Comparison of ENCODE assay signal across 15 cellular contexts in the genomic region with DNA sequence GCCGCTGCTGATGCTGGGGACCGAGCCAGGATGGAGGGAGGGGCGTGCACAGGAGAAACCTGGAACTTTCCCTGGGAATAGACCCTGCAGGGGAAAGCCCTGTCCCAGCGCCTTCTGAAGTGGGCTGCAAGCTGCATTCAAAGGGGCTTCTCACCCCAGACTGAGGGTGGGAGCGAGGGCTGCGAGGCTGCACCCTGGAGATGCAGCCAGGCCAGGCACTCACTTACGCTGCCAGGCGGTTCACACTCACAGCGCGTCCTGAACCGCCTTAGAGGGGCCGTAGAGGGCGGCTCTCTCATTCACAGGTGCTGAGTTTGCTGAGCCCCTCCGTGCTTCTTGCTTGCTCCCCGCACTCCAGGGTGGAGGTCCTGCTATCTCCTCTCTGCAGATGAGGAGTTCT.
DNase-seq lines count a peak whose midpoint lies in the region; ATAC-seq, FAIRE-seq and TF ChIP-seq lines count a peak whose summit lies in the region.
"Had no signal": no experiment of that assay in that cellular context is flagged by ENCODE, and none has a peak within 500 bp of the region (broad histone marks: within the 10 kb centered on the region; RNA-seq: fewer than 3 reads in every experiment).

No MANE protein-coding gene starts in this region.

- H3K4me3 Mint-ChIP-seq in brain, result peak overlapping the region in 1 of 5 experiments; percentile 45
- H3K4me3 Mint-ChIP-seq: CD14-positive monocyte; CD4-positive, alpha-beta memory T cell; HFFc6 had no signal

- H3K27ac ChIP-seq in heart right ventricle, result no peak overlapping the region
- H3K27ac ChIP-seq in kidney (ENCODE audit: low read depth in 2 of 2, low read length in 2 of 2), result no peak overlapping the region
- H3K27ac ChIP-seq: BLaER1 had no signal

- H3K4me1 Mint-ChIP-seq in brain, result peaks cover 48% of the 10 kb centered on the region
- H3K4me1 Mint-ChIP-seq: CD14-positive monocyte had no signal

- H3K9me3 Mint-ChIP-seq in brain, result peaks cover 0 to 8% (median 3%) of the 10 kb centered on the region in 5 experiments
- H3K9me3 Mint-ChIP-seq: CD14-positive monocyte had no signal

- peaks cover 0 to 4% (median 0%) of the 10 kb centered on the region in 11 donors for H3K9me3 ChIP-seq in heart right ventricle
- no peaks in the 10 kb centered on the region for H3K9me3 ChIP-seq in kidney (ENCODE audit: control insufficient read depth in 1 of 2, low read length in 2 of 2)

- H3K36me3 Mint-ChIP-seq in brain, result no peaks in the 10 kb centered on the region
- H3K36me3 Mint-ChIP-seq: CD14-positive monocyte; CD4-positive, alpha-beta memory T cell had no signal

- H3K4me3 ChIP-seq in heart right ventricle, result no peak overlapping the region
- H3K4me3 ChIP-seq in kidney (ENCODE audit: low read length in 2 of 2), result no peak overlapping the region
- H3K4me3 ChIP-seq: BLaER1 had no signal

- intact Hi-C loops in Right ventricle myocardium superior (cut with DNase I) (loop anchor here (10.0 kb wide), 2 partner anchors 184 to 226 kb away; no protein-coding TSS in a partner anchor), heart right ventricle (cut with DNase I) (loop anchor here in 4 of 10 donors (5.0 to 10.0 kb wide), 2 partner anchors 234 to 236 kb away; a partner anchor contains a TSS), kidney (cut with DNase I) (no loop called here), posterior vena cava (cut with DNase I) (no loop called here)

- H3K27me3 Mint-ChIP-seq in brain, result peaks cover 3% of the 10 kb centered on the region
- H3K27me3 Mint-ChIP-seq: CD4-positive, alpha-beta memory T cell had no signal

- no peak for FAIRE-seq in kidney (lab: Jason Lieb, UNC)
- FAIRE-seq: HepG2 had no signal

- H3K27ac Mint-ChIP-seq in brain, result peak overlapping the region in 3 of 5 experiments; percentile 38 to 81 (median 57)
- H3K27ac Mint-ChIP-seq: HFFc6 had no signal

- H3K9ac ChIP-seq in kidney (ENCODE audit: low read length in 2 of 2), result no peak overlapping the region
- H3K9ac ChIP-seq: BLaER1 had no signal

- DNase-seq in Right ventricle myocardium superior, result peak; percentile 17
- no peak for DNase-seq in heart right ventricle
- DNase-seq in kidney, result peak; percentile 46
- peak; percentile 68 for DNase-seq in posterior vena cava (ENCODE audit: low spot score)
- no peak for DNase-seq in retina
- DNase-seq: 8988T; CD4-positive, alpha-beta memory T cell; GF-D8; GOT3; HFFc6 had no signal

- TF ChIP-seq CTCF in heart right ventricle (IDR thresholded peaks at IDR 0.05) (no peak), brain (conservative IDR thresholded peaks at IDR 0.05) (no peak), kidney (IDR thresholded peaks at IDR 0.05; ENCODE audit: borderline replicate concordance, extremely low read depth, insufficient read depth) (no peak)

- H3K36me3 ChIP-seq in heart right ventricle, result no peaks in the 10 kb centered on the region
- no peaks in the 10 kb centered on the region for H3K36me3 ChIP-seq in kidney (ENCODE audit: control insufficient read depth in 1 of 2, insufficient read depth in 2 of 2, low read length in 2 of 2)
- H3K36me3 ChIP-seq: BLaER1 had no signal

- ATAC-seq in Right ventricle myocardium superior (ENCODE audit: poor library complexity), result no peak
- ATAC-seq in heart right ventricle, result no peak
- ATAC-seq in HG02571 (IDR thresholded peaks at IDR 0.05; ENCODE audit: unreplicated experiment), result no peak

- 81 to 83% methylated on average over 15 of the region's 15 CpGs for WGBS in heart right ventricle, 2 donors

- H3K4me1 ChIP-seq in heart right ventricle (no peaks in the 10 kb centered on the region), kidney (ENCODE audit: control insufficient read depth in 1 of 2, insufficient read depth in 1 of 2, low read depth in 1 of 2, low read length in 2 of 2) (no peaks in the 10 kb centered on the region)

- peaks cover 0 to 33% (median 10%) of the 10 kb centered on the region in 7 donors for H3K27me3 ChIP-seq in heart right ventricle
- H3K27me3 ChIP-seq: BLaER1 had no signal

Comparison
In these comparisons a context has a peak if more than half of its experiments do, and no peak if none do; other contexts are left out.
1. DNase-seq: peak in Right ventricle myocardium superior (single experiment), kidney (single experiment) and posterior vena cava (single experiment); none in heart right ventricle (0 of 2) and retina (single experiment).